24 cellular contexts compared by ENCODE assay signal in genomic region chr11:134500621-134501020, GRCh38.
"Had no signal": no experiment of that assay in that cellular context is flagged by ENCODE, and none has a peak within 500 bp of the region (broad histone marks: within the 10 kb centered on the region; RNA-seq: fewer than 3 reads in every experiment).

No MANE protein-coding gene starts in this region.

- H3K9me3 ChIP-seq: colonic mucosa, heart left ventricle, lower lobe of right lung, pancreas, right lobe of liver, thyroid gland had no signal

- H3K4me1 ChIP-seq: colonic mucosa, foreskin keratinocyte, gastroesophageal sphincter, heart left ventricle, lower lobe of right lung, pancreas had no signal

- H3K4me1 Mint-ChIP-seq: stimulated activated naive CD8-positive, alpha-beta T cell treated with anti-CD3 and anti-CD28 coated beads, Interleukin-15, amount 100 ng/mL, for 72 hours had no signal

- H3K36me3 ChIP-seq: colonic mucosa, esophagus muscularis mucosa, gastroesophageal sphincter, heart left ventricle, lower lobe of right lung, pancreas, right lobe of liver, thyroid gland had no signal

- H3K27me3 ChIP-seq: colonic mucosa, foreskin keratinocyte, hepatocyte, pancreas, right lobe of liver, thyroid gland had no signal

- H3K27ac ChIP-seq: colonic mucosa, esophagus muscularis mucosa, foreskin keratinocyte, gastroesophageal sphincter, heart left ventricle, hepatocyte, lower lobe of right lung, pancreas, right lobe of liver, thyroid gland had no signal

- ATAC-seq: foreskin keratinocyte, gastroesophageal sphincter, left colon, left ventricle myocardium superior, lower lobe of right lung, natural killer cell, pancreas had no signal

- H3K27me3 Mint-ChIP-seq: dendritic cell treated with granulocyte-macrophage colony-stimulating factor and Interleukin-4, amounts not matched to agents 40 ng/mL and 50 ng/mL, for 4 days had no signal

- H3K4me3 ChIP-seq: colonic mucosa, esophagus muscularis mucosa, gastroesophageal sphincter, heart left ventricle, hepatocyte, lower lobe of right lung, pancreas, right lobe of liver, smooth muscle cell, thyroid gland had no signal

- H3K4me3 Mint-ChIP-seq: dendritic cell treated with granulocyte-macrophage colony-stimulating factor and Interleukin-4, amounts not matched to agents 40 ng/mL and 50 ng/mL, for 4 days; natural killer cell; stimulated activated naive CD8-positive, alpha-beta T cell treated with anti-CD3 and anti-CD28 coated beads, Interleukin-15, amount 100 ng/mL, for 72 hours had no signal

- H3K27ac Mint-ChIP-seq: dendritic cell treated with granulocyte-macrophage colony-stimulating factor and Interleukin-4, amounts not matched to agents 40 ng/mL and 50 ng/mL, for 4 days; natural killer cell had no signal

- DNase-seq: colonic mucosa; effector CD8-positive, alpha-beta T cell; foreskin keratinocyte; heart left ventricle; kidney glomerular epithelial cell; left colon; left ventricle myocardium superior; lower lobe of right lung; natural killer cell; pancreas; right lobe of liver; stimulated activated CD4-positive, alpha-beta T cell treated with anti-CD3 and anti-CD28 coated beads, Interleukin-12 subunit alpha, Interleukin-12 subunit beta, amount 100 ng/mL, for 4 hours; stimulated activated CD4-positive, alpha-beta T cell treated with anti-CD3 and anti-CD28 coated beads, Interleukin-1b, Interleukin-23, amount 100 ng/mL, for 48 hours; stimulated activated CD4-positive, alpha-beta T cell treated with anti-CD3 and anti-CD28 coated beads, Interleukin-4, amount 100 ng/mL, for 1 hour; stimulated activated CD8-positive, alpha-beta memory T cell treated with anti-CD3 and anti-CD28 coated beads, Interleukin-4, amount 100 ng/mL, for 48 hours; stimulated activated naive CD4-positive, alpha-beta T cell; stimulated activated naive CD8-positive, alpha-beta T cell treated with anti-CD3 and anti-CD28 coated beads, Interleukin-15, amount 100 ng/mL, for 72 hours; thyroid gland; trophoblast cell had no signal

- H3K36me3 Mint-ChIP-seq: natural killer cell had no signal
